Comparison of ENCODE assay signal across 17 cellular contexts in the genomic region with DNA sequence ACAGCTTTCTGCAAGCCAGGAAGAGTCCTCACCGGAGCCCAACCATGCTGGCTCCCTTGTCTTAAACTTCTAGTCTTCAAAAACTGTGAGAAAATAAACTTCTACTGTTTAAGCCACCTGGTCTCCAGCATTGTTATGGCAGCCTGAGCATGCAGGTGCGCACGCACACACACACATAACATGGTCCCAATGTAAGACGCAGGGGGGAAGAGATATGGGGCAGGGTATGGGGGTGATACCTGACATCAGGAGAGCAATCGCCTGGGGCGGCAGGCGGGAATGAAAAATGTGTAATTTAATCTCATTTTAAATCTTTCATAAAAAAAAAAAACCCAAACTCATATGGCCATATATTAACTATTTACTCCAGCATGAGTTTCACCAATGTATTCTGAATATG. TPM values are rescaled to one million over a fixed set of nuclear protein-coding genes. Genes with fewer than 3 reads are reported as not detected.
DNase-seq lines count a peak whose midpoint lies in the region; ATAC-seq and TF ChIP-seq lines count a peak whose summit lies in the region.
"Had no signal": no experiment of that assay in that cellular context is flagged by ENCODE, and none has a peak within 500 bp of the region (broad histone marks: within the 10 kb centered on the region; RNA-seq: fewer than 3 reads in every experiment).

No MANE protein-coding gene starts in this region.

- no peaks in the 10 kb centered on the region for H3K36me3 Mint-ChIP-seq in activated T-cell treated with anti-CD3 and anti-CD28 coated beads, Interleukin-2, amount 50 U/mL, for 4 hours (ENCODE audit: insufficient read depth)
- H3K36me3 Mint-ChIP-seq: CD4-positive, CD25-positive, alpha-beta regulatory T cell had no signal

- H3K4me1 ChIP-seq in stomach, result peaks cover 0 to 6% (median 2%) of the 10 kb centered on the region in 4 donors
- H3K4me1 ChIP-seq: HAP-1 had no signal

- no peaks in the 10 kb centered on the region; the same call in 1 of the 2 replicates for H4K20me1 ChIP-seq in SU-DHL-6 (ENCODE audit: low read depth, low read length)

- 93 to 99% (median 98%) methylated on average over 7 of the region's 7 CpGs for WGBS in stomach, 5 donors

- peaks cover 26% of the 10 kb centered on the region for H3K36me3 ChIP-seq in SU-DHL-6 (ENCODE audit: low read length)
- peaks cover 0 to 34% (median 0%) of the 10 kb centered on the region in 4 donors for H3K36me3 ChIP-seq in stomach

- TF ChIP-seq CTCF in SU-DHL-6 (IDR thresholded peaks at IDR 0.05; ENCODE audit: insufficient read depth, low read length, poor library complexity, severe bottlenecking) (no peak), stomach (IDR thresholded peaks at IDR 0.05) (no peak)

- H3K79me2 ChIP-seq in SU-DHL-6 (ENCODE audit: insufficient read depth, low read length), result peaks cover 51% of the 10 kb centered on the region

- H2AFZ ChIP-seq in SU-DHL-6 (ENCODE audit: low read depth, low read length, severe bottlenecking), result no peak overlapping the region

- H3K4me3 ChIP-seq in SU-DHL-6 (ENCODE audit: insufficient read depth, low read length, poor library complexity, severe bottlenecking) (no peak overlapping the region), stomach (no peak overlapping the region)
- H3K4me3 ChIP-seq: BLaER1 treated with 17β-estradiol and CSF1 and Interleukin-3, amounts not matched to agents 10 nM and 100 nM; GM12878; HAP-1 had no signal

- no peak for ATAC-seq in activated T-cell treated with anti-CD3 and anti-CD28 coated beads, Interleukin-2, amount 50 U/mL, for 4 hours
- ATAC-seq in GM18907 (IDR thresholded peaks at IDR 0.05; ENCODE audit: unreplicated experiment) (no peak), GM21381 (IDR thresholded peaks at IDR 0.05; ENCODE audit: unreplicated experiment) (no peak)
- ATAC-seq: GM12878 had no signal

- no peak overlapping the region for H3K4me3 Mint-ChIP-seq in activated T-cell treated with anti-CD3 and anti-CD28 coated beads, Interleukin-2, amount 50 U/mL, for 4 hours
- H3K4me3 Mint-ChIP-seq: CD4-positive, CD25-positive, alpha-beta regulatory T cell; IgD-negative memory B cell had no signal

- DNase-seq in activated T-cell treated with anti-CD3 and anti-CD28 coated beads, Interleukin-2, amount 50 U/mL, for 48 hours, result peak; percentile 4 to 10
- DNase-seq in activated T-cell treated with anti-CD3 and anti-CD28 coated beads, Interleukin-2, amount 50 U/mL, for 4 hours, result no peak
- DNase-seq in mesenteric fat pad (ENCODE audit: low spot score), result peak; percentile 68
- peak; percentile 14 for DNase-seq in stomach
- DNase-seq in SW480 (ENCODE audit: low spot score), result no peak
- DNase-seq: Calu3; CD4-positive, CD25-positive, alpha-beta regulatory T cell; DMS 273 treated with DMSO at 0.1 percent for 48 hours had no signal

- peak overlapping the region; percentile 90 for H3K27ac ChIP-seq in SU-DHL-6 (ENCODE audit: low read depth, low read length)
- no peak overlapping the region for H3K27ac ChIP-seq in stomach
- H3K27ac ChIP-seq: BLaER1 treated with 17β-estradiol and CSF1 and Interleukin-3, amounts not matched to agents 10 nM and 100 nM had no signal

- H3K27me3 Mint-ChIP-seq in activated T-cell treated with anti-CD3 and anti-CD28 coated beads, Interleukin-2, amount 50 U/mL, for 4 hours (ENCODE audit: low read depth), result no peaks in the 10 kb centered on the region
- H3K27me3 Mint-ChIP-seq: CD4-positive, CD25-positive, alpha-beta regulatory T cell; IgD-negative memory B cell had no signal

- peaks cover 57% of the 10 kb centered on the region for H3F3A ChIP-seq in SU-DHL-6 (ENCODE audit: insufficient read depth)

- intact Hi-C loops in stomach (cut with DNase I; ENCODE audit: low total_unique reads), result no loop called here

- H3K4me1 Mint-ChIP-seq in activated T-cell treated with anti-CD3 and anti-CD28 coated beads, Interleukin-2, amount 50 U/mL, for 4 hours (ENCODE audit: low read depth), result peaks cover 4% of the 10 kb centered on the region

- H3K9ac ChIP-seq in SU-DHL-6 (ENCODE audit: low read length), result no peak overlapping the region
- H3K9ac ChIP-seq: BLaER1 treated with 17β-estradiol and CSF1 and Interleukin-3, amounts not matched to agents 10 nM and 100 nM had no signal

- no peak for TF ChIP-seq EP300 in stomach (IDR thresholded peaks at IDR 0.05)

- H3K27me3 ChIP-seq in SU-DHL-6 (ENCODE audit: low read length) (no peaks in the 10 kb centered on the region), stomach (no peaks in the 10 kb centered on the region)
- H3K27me3 ChIP-seq: BLaER1 treated with 17β-estradiol and CSF1 and Interleukin-3, amounts not matched to agents 10 nM and 100 nM had no signal

- TF ChIP-seq POLR2A in stomach (IDR thresholded peaks at IDR 0.05), result no peak

- no peaks in the 10 kb centered on the region for H3K9me3 Mint-ChIP-seq in activated T-cell treated with anti-CD3 and anti-CD28 coated beads, Interleukin-2, amount 50 U/mL, for 4 hours
- H3K9me3 Mint-ChIP-seq: CD4-positive, CD25-positive, alpha-beta regulatory T cell; IgD-negative memory B cell had no signal

- H3K9me2 ChIP-seq in SU-DHL-6 (replicated peaks; ENCODE audit: insufficient read depth, low read length), result no peaks in the 10 kb centered on the region

- peak overlapping the region; percentile 1 for H3K4me2 ChIP-seq in SU-DHL-6 (ENCODE audit: low read depth, low read length, poor library complexity, severe bottlenecking)
- H3K4me2 ChIP-seq: BLaER1 treated with 17β-estradiol and CSF1 and Interleukin-3, amounts not matched to agents 10 nM and 100 nM had no signal

- H3K9me3 ChIP-seq in SU-DHL-6 (ENCODE audit: insufficient read depth, low read length) (no peaks in the 10 kb centered on the region), stomach (no peaks in the 10 kb centered on the region)
- H3K9me3 ChIP-seq: BLaER1 treated with 17β-estradiol and CSF1 and Interleukin-3, amounts not matched to agents 10 nM and 100 nM; HAP-1 had no signal

RNA-seq across cellular contexts. Expression of gene HJURP, which starts 18.0 kb away (rescaled TPM):
- total RNA-seq in activated T-cell treated with anti-CD3 and anti-CD28 coated beads, Interleukin-2, amount 50 U/mL, for 4 hours, result 1 to 10 TPM; 4.3 to 6.2 (median 5.8) TPM
- total RNA-seq in mesenteric fat pad, result 0.55 TPM
- 10 to 100 TPM in 1 of 5 donors, 1 to 10 TPM in 4; 2.0 to 28.3 (median 3.3) TPM for total RNA-seq in stomach
- polyA plus RNA-seq in stomach, result 1 to 10 TPM; 1.2 to 6.6 (median 2.7) TPM
- polyA plus RNA-seq: IgD-negative memory B cell had no signal

RNA-seq across cellular contexts. Expression of gene MROH2A, which starts 58.2 kb away (rescaled TPM):
- not detected for total RNA-seq in activated T-cell treated with anti-CD3 and anti-CD28 coated beads, Interleukin-2, amount 50 U/mL, for 4 hours
- total RNA-seq in mesenteric fat pad (not detected), stomach (1 to 10 TPM in 1 of 5 donors, not detected in 4; 4.0 TPM)
- 1 to 10 TPM in 2 of 3 donors, not detected in 1; 1.1 to 1.4 TPM for polyA plus RNA-seq in stomach
- total RNA-seq: CD4-positive, CD25-positive, alpha-beta regulatory T cell; GM12878; H1; HT1080 had no signal
- polyA plus RNA-seq: CD4-positive, CD25-positive, alpha-beta regulatory T cell; GM12878; H1; IgD-negative memory B cell had no signal

Comparison
In these comparisons a context has a peak if more than half of its experiments do, and no peak if none do; other contexts are left out.
1. DNase-seq: peak in activated T-cell treated with anti-CD3 and anti-CD28 coated beads, Interleukin-2, amount 50 U/mL, for 48 hours (2 of 2), mesenteric fat pad (single experiment) and stomach (single experiment); none in activated T-cell treated with anti-CD3 and anti-CD28 coated beads, Interleukin-2, amount 50 U/mL, for 4 hours (single experiment) and SW480 (single experiment).